ENCODE assay signal across 1 cellular context in genomic region chrX:153685751-153686676, GRCh38.
TF ChIP-seq lines count a peak whose summit lies in the region.

No MANE protein-coding gene starts in this region.

TF ChIP-seq in K562, 482 proteins besides CTCF, POLR2A, EP300 and RAD21 (continued from another document and continues in another):
- TF ChIP-seq JUN (IDR thresholded peaks at IDR 0.05; ENCODE audit: borderline replicate concordance, low read depth, low read length), result no peak
- TF ChIP-seq JUN (CRISPR knock-in tag; IDR thresholded peaks at IDR 0.05; ENCODE audit: borderline replicate concordance), result 0 out of 2 replicates have a peak, but pooled peaks have one; percentile 41
- TF ChIP-seq HSF4 (CRISPR knock-in tag; IDR thresholded peaks at IDR 0.05; ENCODE audit: borderline replicate concordance), result no peak
- no peak for TF ChIP-seq CC2D1A (IDR thresholded peaks at IDR 0.05)
- no peak for TF ChIP-seq ZNF197 (CRISPR knock-in tag; IDR thresholded peaks at IDR 0.05; ENCODE audit: low read depth)
- no peak for TF ChIP-seq ZNF830 (CRISPR knock-in tag; IDR thresholded peaks at IDR 0.05)
- no peak for TF ChIP-seq PURB (CRISPR knock-in tag; IDR thresholded peaks at IDR 0.05; ENCODE audit: low read depth)
- TF ChIP-seq ZFP1 (CRISPR knock-in tag; IDR thresholded peaks at IDR 0.05), result no peak
- no peak for TF ChIP-seq EP400 (IDR thresholded peaks at IDR 0.05)
- no peak for TF ChIP-seq POLR2AphosphoS5 (IDR thresholded peaks at IDR 0.05; ENCODE audit: control insufficient read depth, insufficient read depth, low read depth, low read length)
- no peak for TF ChIP-seq ZNF75A (CRISPR knock-in tag; IDR thresholded peaks at IDR 0.05)
- TF ChIP-seq EGR1 (conservative IDR thresholded peaks at IDR 0.05), result no peak
- TF ChIP-seq CREM (IDR thresholded peaks at IDR 0.05; ENCODE audit: low read depth), result peak; percentile 73
- TF ChIP-seq TGIF2 (CRISPR knock-in tag; IDR thresholded peaks at IDR 0.05), result no peak
- no peak for TF ChIP-seq NFATC3 (IDR thresholded peaks at IDR 0.05)
- TF ChIP-seq NCOA1 (IDR thresholded peaks at IDR 0.05; ENCODE audit: low read depth), result no peak
- TF ChIP-seq FOS (IDR thresholded peaks at IDR 0.05; ENCODE audit: extremely low read depth, insufficient read length), result no peak
- no peak for TF ChIP-seq ZNF174 (CRISPR knock-in tag; IDR thresholded peaks at IDR 0.05)
- TF ChIP-seq GATAD2A (IDR thresholded peaks at IDR 0.05), result no peak; the same call in 1 of the 2 replicates
- no peak for TF ChIP-seq U2AF1 (optimal IDR thresholded peaks at IDR 0.05; ENCODE audit: low read depth, low read length)
- TF ChIP-seq ZNF24 (IDR thresholded peaks at IDR 0.05), result no peak
- TF ChIP-seq, protein P1, sequence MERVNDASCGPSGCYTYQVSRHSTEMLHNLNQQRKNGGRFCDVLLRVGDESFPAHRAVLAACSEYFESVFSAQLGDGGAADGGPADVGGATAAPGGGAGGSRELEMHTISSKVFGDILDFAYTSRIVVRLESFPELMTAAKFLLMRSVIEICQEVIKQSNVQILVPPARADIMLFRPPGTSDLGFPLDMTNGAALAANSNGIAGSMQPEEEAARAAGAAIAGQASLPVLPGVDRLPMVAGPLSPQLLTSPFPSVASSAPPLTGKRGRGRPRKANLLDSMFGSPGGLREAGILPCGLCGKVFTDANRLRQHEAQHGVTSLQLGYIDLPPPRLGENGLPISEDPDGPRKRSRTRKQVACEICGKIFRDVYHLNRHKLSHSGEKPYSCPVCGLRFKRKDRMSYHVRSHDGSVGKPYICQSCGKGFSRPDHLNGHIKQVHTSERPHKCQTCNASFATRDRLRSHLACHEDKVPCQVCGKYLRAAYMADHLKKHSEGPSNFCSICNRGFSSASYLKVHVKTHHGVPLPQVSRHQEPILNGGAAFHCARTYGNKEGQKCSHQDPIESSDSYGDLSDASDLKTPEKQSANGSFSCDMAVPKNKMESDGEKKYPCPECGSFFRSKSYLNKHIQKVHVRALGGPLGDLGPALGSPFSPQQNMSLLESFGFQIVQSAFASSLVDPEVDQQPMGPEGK (CRISPR knock-in tag; IDR thresholded peaks at IDR 0.05; ENCODE audit: borderline replicate concordance), result no peak
- TF ChIP-seq, protein P2, sequence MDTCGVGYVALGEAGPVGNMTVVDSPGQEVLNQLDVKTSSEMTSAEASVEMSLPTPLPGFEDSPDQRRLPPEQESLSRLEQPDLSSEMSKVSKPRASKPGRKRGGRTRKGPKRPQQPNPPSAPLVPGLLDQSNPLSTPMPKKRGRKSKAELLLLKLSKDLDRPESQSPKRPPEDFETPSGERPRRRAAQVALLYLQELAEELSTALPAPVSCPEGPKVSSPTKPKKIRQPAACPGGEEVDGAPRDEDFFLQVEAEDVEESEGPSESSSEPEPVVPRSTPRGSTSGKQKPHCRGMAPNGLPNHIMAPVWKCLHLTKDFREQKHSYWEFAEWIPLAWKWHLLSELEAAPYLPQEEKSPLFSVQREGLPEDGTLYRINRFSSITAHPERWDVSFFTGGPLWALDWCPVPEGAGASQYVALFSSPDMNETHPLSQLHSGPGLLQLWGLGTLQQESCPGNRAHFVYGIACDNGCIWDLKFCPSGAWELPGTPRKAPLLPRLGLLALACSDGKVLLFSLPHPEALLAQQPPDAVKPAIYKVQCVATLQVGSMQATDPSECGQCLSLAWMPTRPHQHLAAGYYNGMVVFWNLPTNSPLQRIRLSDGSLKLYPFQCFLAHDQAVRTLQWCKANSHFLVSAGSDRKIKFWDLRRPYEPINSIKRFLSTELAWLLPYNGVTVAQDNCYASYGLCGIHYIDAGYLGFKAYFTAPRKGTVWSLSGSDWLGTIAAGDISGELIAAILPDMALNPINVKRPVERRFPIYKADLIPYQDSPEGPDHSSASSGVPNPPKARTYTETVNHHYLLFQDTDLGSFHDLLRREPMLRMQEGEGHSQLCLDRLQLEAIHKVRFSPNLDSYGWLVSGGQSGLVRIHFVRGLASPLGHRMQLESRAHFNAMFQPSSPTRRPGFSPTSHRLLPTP (IDR thresholded peaks at IDR 0.05; ENCODE audit: borderline replicate concordance, extremely low read depth, insufficient read length), result no peak
- TF ChIP-seq, protein P3, sequence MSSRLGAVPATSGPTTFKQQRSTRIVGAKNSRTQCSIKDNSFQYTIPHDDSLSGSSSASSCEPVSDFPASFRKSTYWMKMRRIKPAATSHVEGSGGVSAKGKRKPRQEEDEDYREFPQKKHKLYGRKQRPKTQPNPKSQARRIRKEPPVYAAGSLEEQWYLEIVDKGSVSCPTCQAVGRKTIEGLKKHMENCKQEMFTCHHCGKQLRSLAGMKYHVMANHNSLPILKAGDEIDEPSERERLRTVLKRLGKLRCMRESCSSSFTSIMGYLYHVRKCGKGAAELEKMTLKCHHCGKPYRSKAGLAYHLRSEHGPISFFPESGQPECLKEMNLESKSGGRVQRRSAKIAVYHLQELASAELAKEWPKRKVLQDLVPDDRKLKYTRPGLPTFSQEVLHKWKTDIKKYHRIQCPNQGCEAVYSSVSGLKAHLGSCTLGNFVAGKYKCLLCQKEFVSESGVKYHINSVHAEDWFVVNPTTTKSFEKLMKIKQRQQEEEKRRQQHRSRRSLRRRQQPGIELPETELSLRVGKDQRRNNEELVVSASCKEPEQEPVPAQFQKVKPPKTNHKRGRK (tag; IDR thresholded peaks at IDR 0.05), result no peak
- TF ChIP-seq, protein P4, sequence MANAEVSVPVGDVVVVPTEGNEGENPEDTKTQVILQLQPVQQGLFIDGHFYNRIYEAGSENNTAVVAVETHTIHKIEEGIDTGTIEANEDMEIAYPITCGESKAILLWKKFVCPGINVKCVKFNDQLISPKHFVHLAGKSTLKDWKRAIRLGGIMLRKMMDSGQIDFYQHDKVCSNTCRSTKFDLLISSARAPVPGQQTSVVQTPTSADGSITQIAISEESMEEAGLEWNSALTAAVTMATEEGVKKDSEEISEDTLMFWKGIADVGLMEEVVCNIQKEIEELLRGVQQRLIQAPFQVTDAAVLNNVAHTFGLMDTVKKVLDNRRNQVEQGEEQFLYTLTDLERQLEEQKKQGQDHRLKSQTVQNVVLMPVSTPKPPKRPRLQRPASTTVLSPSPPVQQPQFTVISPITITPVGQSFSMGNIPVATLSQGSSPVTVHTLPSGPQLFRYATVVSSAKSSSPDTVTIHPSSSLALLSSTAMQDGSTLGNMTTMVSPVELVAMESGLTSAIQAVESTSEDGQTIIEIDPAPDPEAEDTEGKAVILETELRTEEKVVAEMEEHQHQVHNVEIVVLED (CRISPR knock-in tag; IDR thresholded peaks at IDR 0.05), result no peak
- TF ChIP-seq, protein P5, sequence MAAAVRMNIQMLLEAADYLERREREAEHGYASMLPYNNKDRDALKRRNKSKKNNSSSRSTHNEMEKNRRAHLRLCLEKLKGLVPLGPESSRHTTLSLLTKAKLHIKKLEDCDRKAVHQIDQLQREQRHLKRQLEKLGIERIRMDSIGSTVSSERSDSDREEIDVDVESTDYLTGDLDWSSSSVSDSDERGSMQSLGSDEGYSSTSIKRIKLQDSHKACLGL (CRISPR knock-in tag; IDR thresholded peaks at IDR 0.05; ENCODE audit: borderline replicate concordance, poor library complexity, severe bottlenecking), result no peak
- no peak for TF ChIP-seq NR1H2 (CRISPR knock-in tag; IDR thresholded peaks at IDR 0.05)
- no peak for TF ChIP-seq POLR3G (IDR thresholded peaks at IDR 0.05; ENCODE audit: extremely low read depth, insufficient read length, insufficient replicate concordance)
- TF ChIP-seq ZNF318 (IDR thresholded peaks at IDR 0.05; ENCODE audit: borderline replicate concordance in 1 of 2, low read depth in 1 of 2), result no peak
- peak; percentile 29; the same call in 1 of the 2 replicates for TF ChIP-seq PHF8 (IDR thresholded peaks at IDR 0.05; ENCODE audit: borderline replicate concordance, low read length)
- TF ChIP-seq NRF1 (conservative IDR thresholded peaks at IDR 0.05 in 1 of 2, IDR thresholded peaks at IDR 0.05 in 1 of 2), result 0 out of 4 replicates have a peak, but pooled peaks of 1 of the 2 experiments have one; percentile 14
- TF ChIP-seq, protein P6, sequence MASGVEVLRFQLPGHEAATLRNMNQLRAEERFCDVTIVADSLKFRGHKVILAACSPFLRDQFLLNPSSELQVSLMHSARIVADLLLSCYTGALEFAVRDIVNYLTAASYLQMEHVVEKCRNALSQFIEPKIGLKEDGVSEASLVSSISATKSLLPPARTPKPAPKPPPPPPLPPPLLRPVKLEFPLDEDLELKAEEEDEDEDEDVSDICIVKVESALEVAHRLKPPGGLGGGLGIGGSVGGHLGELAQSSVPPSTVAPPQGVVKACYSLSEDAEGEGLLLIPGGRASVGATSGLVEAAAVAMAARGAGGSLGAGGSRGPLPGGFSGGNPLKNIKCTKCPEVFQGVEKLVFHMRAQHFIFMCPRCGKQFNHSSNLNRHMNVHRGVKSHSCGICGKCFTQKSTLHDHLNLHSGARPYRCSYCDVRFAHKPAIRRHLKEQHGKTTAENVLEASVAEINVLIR (CRISPR knock-in tag; IDR thresholded peaks at IDR 0.05), result no peak
- no peak for TF ChIP-seq MYNN (IDR thresholded peaks at IDR 0.05)
- no peak for TF ChIP-seq MYNN (CRISPR knock-in tag; IDR thresholded peaks at IDR 0.05)
